8 cellular contexts compared by ENCODE assay signal in genomic region chr15:60932051-60932915, GRCh38.
DNase-seq lines count a peak whose midpoint lies in the region; ATAC-seq and TF ChIP-seq lines count a peak whose summit lies in the region.

No MANE protein-coding gene starts in this region.

- in situ Hi-C loops in GM13977 (cut with MboI; ENCODE audit: low pct_unique_long_range_greater_than_20kb, low sequenced_read_pairs, unreplicated experiment) (no loop called here), KBM-7 (cut with MboI; ENCODE audit: low pct_unique_long_range_greater_than_20kb, low sequenced_read_pairs) (no loop called here)

- ATAC-seq in HG03432 (IDR thresholded peaks at IDR 0.05; ENCODE audit: unreplicated experiment), result no peak
- ATAC-seq in HG03045 (IDR thresholded peaks at IDR 0.05; ENCODE audit: unreplicated experiment), result no peak

- peak; percentile 28 for TF ChIP-seq CTCF in GM13977 (IDR thresholded peaks at IDR 0.05; ENCODE audit: extremely low read depth, insufficient read depth, missing control alignments)

- DNase-seq in GM13977 (ENCODE audit: low spot score) (no peak), dedifferentiated amniotic fluid mesenchymal stem cell (ENCODE audit: extremely low spot score) (peak; percentile 22), renal cortical epithelial cell (ENCODE audit: low read depth) (peak; percentile 97), AML-193 (lab: John Stamatoyannopoulos, UW) (no peak), KBM-7 (no peak)
- peak; percentile 44 for DNase-seq in activated CD4-positive, alpha-beta T cell treated with anti-CD3 and anti-CD28 coated beads for 1 hour

Comparison
In these comparisons a context has a peak if more than half of its experiments do, and no peak if none do; other contexts are left out.
1. DNase-seq: peak in activated CD4-positive, alpha-beta T cell treated with anti-CD3 and anti-CD28 coated beads for 1 hour (single experiment), dedifferentiated amniotic fluid mesenchymal stem cell (single experiment) and renal cortical epithelial cell (single experiment); none in GM13977 (single experiment), AML-193 (0 of 2) and KBM-7 (single experiment).